In genomic region chr7:111784311-111784710, GRCh38 we compare ENCODE assay signal across 18 cellular contexts.
DNase-seq lines count a peak whose midpoint lies in the region; ATAC-seq and TF ChIP-seq lines count a peak whose summit lies in the region.
"Had no signal": no experiment of that assay in that cellular context is flagged by ENCODE, and none has a peak within 500 bp of the region (broad histone marks: within the 10 kb centered on the region; RNA-seq: fewer than 3 reads in every experiment).

No MANE protein-coding gene starts in this region.

- no peak overlapping the region for H3K4me2 ChIP-seq in neural cell (ENCODE audit: low read length)
- H3K4me2 ChIP-seq: BLaER1, SK-N-SH had no signal

- no peak for TF ChIP-seq EP300 in neural cell (conservative IDR thresholded peaks at IDR 0.05; ENCODE audit: poor library complexity, severe bottlenecking)

- H3K4me3 ChIP-seq in neural cell (ENCODE audit: low read length) = peak overlapping the region; percentile 11
- H3K4me3 ChIP-seq: BLaER1 had no signal

- no peak for TF ChIP-seq CTCF in VCaP (conservative IDR thresholded peaks at IDR 0.05)
- TF ChIP-seq CTCF in neural cell (IDR thresholded peaks at IDR 0.05; ENCODE audit: poor library complexity, severe bottlenecking) = no peak

- no peak for TF ChIP-seq RAD21 in neural cell (conservative IDR thresholded peaks at IDR 0.05)

- no peaks in the 10 kb centered on the region for H3K27me3 ChIP-seq in neural cell (ENCODE audit: insufficient read depth, low read depth, low read length)
- H3K27me3 ChIP-seq: BLaER1 had no signal

- H3K9ac ChIP-seq in neural cell (ENCODE audit: low read length) = peak overlapping the region; percentile 21
- H3K9ac ChIP-seq: BLaER1, SK-N-SH had no signal

- H4K20me1 ChIP-seq in neural cell (ENCODE audit: insufficient read depth) = no peaks in the 10 kb centered on the region
- H4K20me1 ChIP-seq: BLaER1 had no signal

- H3K79me2 ChIP-seq in neural cell (replicated peaks; ENCODE audit: insufficient read depth, low read length) = no peaks in the 10 kb centered on the region

- DNase-seq in NCI-H82 (lab: John Stamatoyannopoulos, UW) = peak; percentile 4
- DNase-seq in NCI-H82 treated with DMSO at 0.1 percent for 48 hours (lab: John Stamatoyannopoulos, UW; ENCODE audit: unreplicated experiment) = no peak
- DNase-seq in SHP77 treated with DMSO at 0.1 percent for 48 hours (lab: John Stamatoyannopoulos, UW) = no peak
- no peak for DNase-seq in COLO829 (ENCODE audit: low spot score)
- DNase-seq in KG1 (lab: John Stamatoyannopoulos, UW) = no peak
- DNase-seq: CD4-positive, alpha-beta memory T cell; HCEC 1CT; MM.1S; NCI-H1092; NCI-H187 treated with DMSO at 0.1 percent for 48 hours; NCI-H345; NCI-H526; SHP77; SK-N-SH had no signal

- H3K9me2 ChIP-seq in neural cell (ENCODE audit: insufficient read depth, low read length) = no peaks in the 10 kb centered on the region
- H3K9me2 ChIP-seq: SK-N-SH had no signal

- H2AFZ ChIP-seq in neural cell (ENCODE audit: low read depth, low read length) = no peak overlapping the region

- no peaks in the 10 kb centered on the region for H3F3A ChIP-seq in neural cell (ENCODE audit: insufficient read depth, low read length, poor library complexity, severe bottlenecking)

- no peaks in the 10 kb centered on the region for H3K9me3 ChIP-seq in neural cell (ENCODE audit: low read length)
- H3K9me3 ChIP-seq: BLaER1, SK-N-SH had no signal

- H3K36me3 ChIP-seq in neural cell (ENCODE audit: insufficient read depth, low read length) = no peaks in the 10 kb centered on the region
- H3K36me3 ChIP-seq: BLaER1 had no signal

- no peak for ATAC-seq in HG02678 (IDR thresholded peaks at IDR 0.05; ENCODE audit: unreplicated experiment)

- H3K27ac ChIP-seq in VCaP (peak overlapping the region; percentile 68), neural cell (ENCODE audit: low read length) (peak overlapping the region; percentile 68)
- H3K27ac ChIP-seq: BLaER1 had no signal

TF ChIP-seq in neural cell, 6 proteins besides CTCF, POLR2A, EP300 and RAD21:
- TF ChIP-seq MXI1 (conservative IDR thresholded peaks at IDR 0.05; ENCODE audit: poor library complexity, severe bottlenecking) = no peak
- TF ChIP-seq POLR2AphosphoS5 (IDR thresholded peaks at IDR 0.05) = peak; percentile 15
